ENCODE assay signal across 1 cellular context in the genomic region with DNA sequence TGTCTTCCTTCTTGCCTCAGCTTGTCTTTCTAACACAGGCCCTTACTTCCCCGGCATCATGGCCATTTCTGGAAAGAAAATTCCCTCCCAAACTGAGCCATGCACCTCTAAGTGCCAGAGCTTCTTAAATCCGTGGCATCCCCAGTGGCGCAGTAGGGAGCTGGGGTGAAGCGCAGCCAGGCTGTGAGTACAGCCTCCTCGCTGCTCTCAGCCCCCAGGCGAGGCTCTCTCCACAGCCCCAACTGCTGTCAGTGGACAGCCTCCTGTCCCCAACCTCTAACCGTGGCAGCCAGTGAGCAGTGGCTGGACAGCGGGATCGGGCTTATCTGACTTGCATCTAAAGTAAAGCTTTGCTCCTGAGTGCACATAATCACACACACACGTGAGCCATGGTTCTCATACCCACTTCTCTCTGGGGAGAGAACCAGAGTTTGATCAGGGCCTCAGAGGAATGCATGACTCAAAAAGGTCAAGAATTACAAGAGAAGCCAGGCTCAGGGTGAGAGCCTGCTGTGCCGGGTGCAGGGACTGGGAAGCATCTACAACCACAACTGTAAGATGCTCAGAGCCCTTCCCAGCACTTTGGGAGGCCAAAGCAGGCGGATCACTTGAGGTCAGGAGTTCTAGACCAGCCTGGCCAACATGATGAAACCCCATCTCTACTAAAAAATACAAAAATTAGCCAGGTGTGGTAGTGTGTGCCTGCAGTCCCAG.
TF ChIP-seq lines count a peak whose summit lies in the region.

No MANE protein-coding gene starts in this region.

TF ChIP-seq in HepG2, 621 proteins besides CTCF, POLR2A, EP300 and RAD21 (continued from another document and continues in another):
- no peak for TF ChIP-seq DMTF1 (CRISPR knock-in tag; IDR thresholded peaks at IDR 0.05)
- TF ChIP-seq, protein P1, sequence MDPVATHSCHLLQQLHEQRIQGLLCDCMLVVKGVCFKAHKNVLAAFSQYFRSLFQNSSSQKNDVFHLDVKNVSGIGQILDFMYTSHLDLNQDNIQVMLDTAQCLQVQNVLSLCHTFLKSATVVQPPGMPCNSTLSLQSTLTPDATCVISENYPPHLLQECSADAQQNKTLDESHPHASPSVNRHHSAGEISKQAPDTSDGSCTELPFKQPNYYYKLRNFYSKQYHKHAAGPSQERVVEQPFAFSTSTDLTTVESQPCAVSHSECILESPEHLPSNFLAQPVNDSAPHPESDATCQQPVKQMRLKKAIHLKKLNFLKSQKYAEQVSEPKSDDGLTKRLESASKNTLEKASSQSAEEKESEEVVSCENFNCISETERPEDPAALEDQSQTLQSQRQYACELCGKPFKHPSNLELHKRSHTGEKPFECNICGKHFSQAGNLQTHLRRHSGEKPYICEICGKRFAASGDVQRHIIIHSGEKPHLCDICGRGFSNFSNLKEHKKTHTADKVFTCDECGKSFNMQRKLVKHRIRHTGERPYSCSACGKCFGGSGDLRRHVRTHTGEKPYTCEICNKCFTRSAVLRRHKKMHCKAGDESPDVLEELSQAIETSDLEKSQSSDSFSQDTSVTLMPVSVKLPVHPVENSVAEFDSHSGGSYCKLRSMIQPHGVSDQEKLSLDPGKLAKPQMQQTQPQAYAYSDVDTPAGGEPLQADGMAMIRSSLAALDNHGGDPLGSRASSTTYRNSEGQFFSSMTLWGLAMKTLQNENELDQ (CRISPR knock-in tag; IDR thresholded peaks at IDR 0.05; ENCODE audit: borderline replicate concordance), result no peak
- TF ChIP-seq CC2D1A (CRISPR knock-in tag; IDR thresholded peaks at IDR 0.05), result no peak
- TF ChIP-seq, protein P2, sequence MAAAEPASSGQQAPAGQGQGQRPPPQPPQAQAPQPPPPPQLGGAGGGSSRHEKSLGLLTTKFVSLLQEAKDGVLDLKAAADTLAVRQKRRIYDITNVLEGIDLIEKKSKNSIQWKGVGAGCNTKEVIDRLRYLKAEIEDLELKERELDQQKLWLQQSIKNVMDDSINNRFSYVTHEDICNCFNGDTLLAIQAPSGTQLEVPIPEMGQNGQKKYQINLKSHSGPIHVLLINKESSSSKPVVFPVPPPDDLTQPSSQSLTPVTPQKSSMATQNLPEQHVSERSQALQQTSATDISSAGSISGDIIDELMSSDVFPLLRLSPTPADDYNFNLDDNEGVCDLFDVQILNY (CRISPR knock-in tag; conservative IDR thresholded peaks at IDR 0.05), result no peak
- peak; percentile 42; the same call in 1 of the 2 replicates for TF ChIP-seq ZBTB43 (CRISPR knock-in tag; conservative IDR thresholded peaks at IDR 0.05)
- TF ChIP-seq REPIN1 (CRISPR knock-in tag; IDR thresholded peaks at IDR 0.05; ENCODE audit: borderline replicate concordance, low read depth), result peak; percentile 74
- peak; percentile 93 for TF ChIP-seq ZNF280D (CRISPR knock-in tag; IDR thresholded peaks at IDR 0.05)
- peak; percentile 46; the same call in 1 of the 2 replicates for TF ChIP-seq ZNF333 (CRISPR knock-in tag; IDR thresholded peaks at IDR 0.05; ENCODE audit: borderline replicate concordance)
- TF ChIP-seq ZNF124 (CRISPR knock-in tag; IDR thresholded peaks at IDR 0.05), result peak; percentile 50
- TF ChIP-seq FOXK2 (IDR thresholded peaks at IDR 0.05), result no peak
- TF ChIP-seq USF2 (IDR thresholded peaks at IDR 0.05; ENCODE audit: low read depth, low read length), result peak; percentile 57; the same call in 1 of the 2 replicates
- peak; percentile 71 for TF ChIP-seq USF2 (CRISPR knock-in tag; IDR thresholded peaks at IDR 0.05; ENCODE audit: borderline replicate concordance)
- no peak for TF ChIP-seq SIN3A (IDR thresholded peaks at IDR 0.05; ENCODE audit: borderline replicate concordance, low read depth, low read length)
- no peak for TF ChIP-seq RBM39 (IDR thresholded peaks at IDR 0.05; ENCODE audit: low read depth, low read length, poor library complexity, severe bottlenecking)
- TF ChIP-seq, protein P3, sequence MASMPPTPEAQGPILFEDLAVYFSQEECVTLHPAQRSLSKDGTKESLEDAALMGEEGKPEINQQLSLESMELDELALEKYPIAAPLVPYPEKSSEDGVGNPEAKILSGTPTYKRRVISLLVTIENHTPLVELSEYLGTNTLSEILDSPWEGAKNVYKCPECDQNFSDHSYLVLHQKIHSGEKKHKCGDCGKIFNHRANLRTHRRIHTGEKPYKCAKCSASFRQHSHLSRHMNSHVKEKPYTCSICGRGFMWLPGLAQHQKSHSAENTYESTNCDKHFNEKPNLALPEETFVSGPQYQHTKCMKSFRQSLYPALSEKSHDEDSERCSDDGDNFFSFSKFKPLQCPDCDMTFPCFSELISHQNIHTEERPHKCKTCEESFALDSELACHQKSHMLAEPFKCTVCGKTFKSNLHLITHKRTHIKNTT (CRISPR knock-in tag; IDR thresholded peaks at IDR 0.05), result no peak
- TF ChIP-seq GZF1 (CRISPR knock-in tag; IDR thresholded peaks at IDR 0.05), result no peak
- peak; percentile 87 for TF ChIP-seq MED1 (CRISPR knock-in tag; IDR thresholded peaks at IDR 0.05)
- no peak for TF ChIP-seq ZNF607 (CRISPR knock-in tag; IDR thresholded peaks at IDR 0.05; ENCODE audit: borderline replicate concordance)
- TF ChIP-seq HOXA5 (CRISPR knock-in tag; IDR thresholded peaks at IDR 0.05), result 0 out of 2 replicates have a peak, but pooled peaks have one; percentile 46
- TF ChIP-seq, protein P4, sequence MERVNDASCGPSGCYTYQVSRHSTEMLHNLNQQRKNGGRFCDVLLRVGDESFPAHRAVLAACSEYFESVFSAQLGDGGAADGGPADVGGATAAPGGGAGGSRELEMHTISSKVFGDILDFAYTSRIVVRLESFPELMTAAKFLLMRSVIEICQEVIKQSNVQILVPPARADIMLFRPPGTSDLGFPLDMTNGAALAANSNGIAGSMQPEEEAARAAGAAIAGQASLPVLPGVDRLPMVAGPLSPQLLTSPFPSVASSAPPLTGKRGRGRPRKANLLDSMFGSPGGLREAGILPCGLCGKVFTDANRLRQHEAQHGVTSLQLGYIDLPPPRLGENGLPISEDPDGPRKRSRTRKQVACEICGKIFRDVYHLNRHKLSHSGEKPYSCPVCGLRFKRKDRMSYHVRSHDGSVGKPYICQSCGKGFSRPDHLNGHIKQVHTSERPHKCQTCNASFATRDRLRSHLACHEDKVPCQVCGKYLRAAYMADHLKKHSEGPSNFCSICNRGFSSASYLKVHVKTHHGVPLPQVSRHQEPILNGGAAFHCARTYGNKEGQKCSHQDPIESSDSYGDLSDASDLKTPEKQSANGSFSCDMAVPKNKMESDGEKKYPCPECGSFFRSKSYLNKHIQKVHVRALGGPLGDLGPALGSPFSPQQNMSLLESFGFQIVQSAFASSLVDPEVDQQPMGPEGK (CRISPR knock-in tag; IDR thresholded peaks at IDR 0.05), result peak; percentile 55; the same call in 1 of the 2 replicates
- peak; percentile 14 for TF ChIP-seq PHF5A (CRISPR knock-in tag; IDR thresholded peaks at IDR 0.05; ENCODE audit: low read depth, unreplicated experiment)
- no peak for TF ChIP-seq ZNF768 (CRISPR knock-in tag; IDR thresholded peaks at IDR 0.05)
- no peak for TF ChIP-seq ZNF354B (CRISPR knock-in tag; IDR thresholded peaks at IDR 0.05)
- peak; percentile 83; the same call in 1 of the 2 replicates for TF ChIP-seq ZNF644 (CRISPR knock-in tag; IDR thresholded peaks at IDR 0.05; ENCODE audit: low read depth)
- peak; percentile 74; the same call in 1 of the 2 replicates for TF ChIP-seq ZNF749 (CRISPR knock-in tag; IDR thresholded peaks at IDR 0.05; ENCODE audit: borderline replicate concordance)
- TF ChIP-seq ZKSCAN5 (CRISPR knock-in tag; IDR thresholded peaks at IDR 0.05), result no peak
- no peak for TF ChIP-seq FOXC1 (CRISPR knock-in tag; IDR thresholded peaks at IDR 0.05; ENCODE audit: borderline replicate concordance)
- TF ChIP-seq, protein P5, sequence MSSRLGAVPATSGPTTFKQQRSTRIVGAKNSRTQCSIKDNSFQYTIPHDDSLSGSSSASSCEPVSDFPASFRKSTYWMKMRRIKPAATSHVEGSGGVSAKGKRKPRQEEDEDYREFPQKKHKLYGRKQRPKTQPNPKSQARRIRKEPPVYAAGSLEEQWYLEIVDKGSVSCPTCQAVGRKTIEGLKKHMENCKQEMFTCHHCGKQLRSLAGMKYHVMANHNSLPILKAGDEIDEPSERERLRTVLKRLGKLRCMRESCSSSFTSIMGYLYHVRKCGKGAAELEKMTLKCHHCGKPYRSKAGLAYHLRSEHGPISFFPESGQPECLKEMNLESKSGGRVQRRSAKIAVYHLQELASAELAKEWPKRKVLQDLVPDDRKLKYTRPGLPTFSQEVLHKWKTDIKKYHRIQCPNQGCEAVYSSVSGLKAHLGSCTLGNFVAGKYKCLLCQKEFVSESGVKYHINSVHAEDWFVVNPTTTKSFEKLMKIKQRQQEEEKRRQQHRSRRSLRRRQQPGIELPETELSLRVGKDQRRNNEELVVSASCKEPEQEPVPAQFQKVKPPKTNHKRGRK (CRISPR knock-in tag; IDR thresholded peaks at IDR 0.05), result no peak
